Comparison of ENCODE assay signal across 1 cellular context in genomic region chr21:41768371-41769042, GRCh38.
A peak's percentile ranks its signal among the peaks of the same experiment; 100 is the strongest.
TF ChIP-seq lines count a peak whose summit lies in the region.

No MANE protein-coding gene starts in this region.

TF ChIP-seq in HEK293, 187 proteins besides CTCF, POLR2A, EP300 and RAD21 (continued from another document and continues in another):
- TF ChIP-seq ZNF18 (tag by site-specific recombination; IDR thresholded peaks at IDR 0.05) (0 out of 2 replicates have a peak, but pooled peaks have one; percentile 42), GLIS2 (tag by site-specific recombination; IDR thresholded peaks at IDR 0.05) (peak; percentile 24; the same call in 1 of the 2 replicates), ZNF548 (tag by site-specific recombination; IDR thresholded peaks at IDR 0.05) (no peak), ZNF629 (tag by site-specific recombination; IDR thresholded peaks at IDR 0.05) (peak; percentile 36; the same call in 1 of the 2 replicates), SP7 (tag by site-specific recombination; IDR thresholded peaks at IDR 0.05) (peak; percentile 71), KLF9 (tag by site-specific recombination; IDR thresholded peaks at IDR 0.05; ENCODE audit: low read depth) (no peak), ZBTB48 (tag by site-specific recombination; IDR thresholded peaks at IDR 0.05) (no peak), TSHZ1 (tag by site-specific recombination; IDR thresholded peaks at IDR 0.05; ENCODE audit: borderline replicate concordance) (peak; percentile 60; the same call in 1 of the 2 replicates), ZNF23 (tag by site-specific recombination; IDR thresholded peaks at IDR 0.05; ENCODE audit: borderline replicate concordance) (no peak), ZBTB44 (tag by site-specific recombination; IDR thresholded peaks at IDR 0.05) (no peak), ZNF366 (tag by site-specific recombination; conservative IDR thresholded peaks at IDR 0.05) (0 out of 2 replicates have a peak, but pooled peaks have one; percentile 44), ZNF449 (tag by site-specific recombination; IDR thresholded peaks at IDR 0.05) (peak; percentile 53; the same call in 1 of the 2 replicates), ZNF518A (tag by site-specific recombination; conservative IDR thresholded peaks at IDR 0.05; ENCODE audit: low read depth) (0 out of 2 replicates have a peak, but pooled peaks have one; percentile 26), ZEB2 (tag by site-specific recombination; IDR thresholded peaks at IDR 0.05) (peak; percentile 76), KLF7 (tag by site-specific recombination; IDR thresholded peaks at IDR 0.05; ENCODE audit: borderline replicate concordance) (no peak), PRDM6 (tag by site-specific recombination; IDR thresholded peaks at IDR 0.05) (no peak; the same call in 1 of the 2 replicates), ZNF585B (tag by site-specific recombination; IDR thresholded peaks at IDR 0.05) (no peak), ZNF335 (tag by site-specific recombination; conservative IDR thresholded peaks at IDR 0.05) (peak; percentile 75), BCL6B (tag by site-specific recombination; IDR thresholded peaks at IDR 0.05) (peak; percentile 92), ZNF791 (tag by site-specific recombination; IDR thresholded peaks at IDR 0.05) (no peak), SP2 (tag by site-specific recombination; IDR thresholded peaks at IDR 0.05) (no peak), KLF10 (tag by site-specific recombination; IDR thresholded peaks at IDR 0.05) (peak; percentile 67; the same call in 1 of the 2 replicates), ATF2 (tag by site-specific recombination; IDR thresholded peaks at IDR 0.05; ENCODE audit: low read depth) (no peak), ZBTB7A (tag by site-specific recombination; IDR thresholded peaks at IDR 0.05; ENCODE audit: low read depth) (no peak), ZXDB (tag by site-specific recombination; IDR thresholded peaks at IDR 0.05) (0 out of 2 replicates have a peak, but pooled peaks have one; percentile 22), PRDM4 (tag by site-specific recombination; IDR thresholded peaks at IDR 0.05) (0 out of 2 replicates have a peak, but pooled peaks have one; percentile 2), SCRT2 (tag by site-specific recombination; IDR thresholded peaks at IDR 0.05) (no peak), ZNF521 (tag by site-specific recombination; IDR thresholded peaks at IDR 0.05) (no peak), EGR2 (tag by site-specific recombination; IDR thresholded peaks at IDR 0.05; ENCODE audit: low read depth) (no peak), ZNF423 (tag by site-specific recombination; IDR thresholded peaks at IDR 0.05) (peak; percentile 71)
